ENCODE assay signal across 1 cellular context in the genomic region with DNA sequence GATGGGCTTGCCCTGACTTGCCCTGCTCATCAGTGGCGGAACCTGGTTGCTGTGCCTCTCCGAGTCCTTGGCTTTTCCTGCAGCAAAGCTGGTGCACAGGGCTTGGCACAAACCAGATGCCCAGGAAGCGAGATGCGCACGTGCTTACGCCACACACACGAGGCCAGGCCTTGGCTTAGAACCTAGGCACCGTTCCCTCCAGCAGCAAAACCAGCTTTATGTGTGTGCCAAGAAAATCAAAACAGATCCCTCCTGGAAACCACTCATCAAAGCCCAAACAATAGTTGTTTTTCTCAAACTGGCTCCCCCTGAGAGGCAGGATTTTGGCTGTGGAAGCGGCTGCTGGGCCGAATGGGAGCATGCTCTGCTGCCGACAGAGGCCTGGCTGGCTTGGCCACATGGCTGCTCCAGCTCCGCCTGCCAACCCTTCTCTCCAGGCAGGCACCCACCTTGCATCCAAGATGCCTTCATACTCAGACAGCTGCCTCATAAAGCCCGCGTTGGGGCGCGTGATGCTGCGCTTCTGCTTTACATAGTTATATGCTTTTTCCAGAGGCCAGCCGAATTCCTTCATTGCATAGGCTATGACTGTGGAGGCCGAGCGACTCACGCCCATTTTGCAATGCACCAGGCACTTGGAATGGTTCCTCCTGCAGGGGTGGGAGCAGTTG.
TF ChIP-seq lines count a peak whose summit lies in the region.

No MANE protein-coding gene starts in this region.

TF ChIP-seq in GM23338, 12 proteins besides CTCF, POLR2A, EP300 and RAD21:
- TF ChIP-seq, protein P1, sequence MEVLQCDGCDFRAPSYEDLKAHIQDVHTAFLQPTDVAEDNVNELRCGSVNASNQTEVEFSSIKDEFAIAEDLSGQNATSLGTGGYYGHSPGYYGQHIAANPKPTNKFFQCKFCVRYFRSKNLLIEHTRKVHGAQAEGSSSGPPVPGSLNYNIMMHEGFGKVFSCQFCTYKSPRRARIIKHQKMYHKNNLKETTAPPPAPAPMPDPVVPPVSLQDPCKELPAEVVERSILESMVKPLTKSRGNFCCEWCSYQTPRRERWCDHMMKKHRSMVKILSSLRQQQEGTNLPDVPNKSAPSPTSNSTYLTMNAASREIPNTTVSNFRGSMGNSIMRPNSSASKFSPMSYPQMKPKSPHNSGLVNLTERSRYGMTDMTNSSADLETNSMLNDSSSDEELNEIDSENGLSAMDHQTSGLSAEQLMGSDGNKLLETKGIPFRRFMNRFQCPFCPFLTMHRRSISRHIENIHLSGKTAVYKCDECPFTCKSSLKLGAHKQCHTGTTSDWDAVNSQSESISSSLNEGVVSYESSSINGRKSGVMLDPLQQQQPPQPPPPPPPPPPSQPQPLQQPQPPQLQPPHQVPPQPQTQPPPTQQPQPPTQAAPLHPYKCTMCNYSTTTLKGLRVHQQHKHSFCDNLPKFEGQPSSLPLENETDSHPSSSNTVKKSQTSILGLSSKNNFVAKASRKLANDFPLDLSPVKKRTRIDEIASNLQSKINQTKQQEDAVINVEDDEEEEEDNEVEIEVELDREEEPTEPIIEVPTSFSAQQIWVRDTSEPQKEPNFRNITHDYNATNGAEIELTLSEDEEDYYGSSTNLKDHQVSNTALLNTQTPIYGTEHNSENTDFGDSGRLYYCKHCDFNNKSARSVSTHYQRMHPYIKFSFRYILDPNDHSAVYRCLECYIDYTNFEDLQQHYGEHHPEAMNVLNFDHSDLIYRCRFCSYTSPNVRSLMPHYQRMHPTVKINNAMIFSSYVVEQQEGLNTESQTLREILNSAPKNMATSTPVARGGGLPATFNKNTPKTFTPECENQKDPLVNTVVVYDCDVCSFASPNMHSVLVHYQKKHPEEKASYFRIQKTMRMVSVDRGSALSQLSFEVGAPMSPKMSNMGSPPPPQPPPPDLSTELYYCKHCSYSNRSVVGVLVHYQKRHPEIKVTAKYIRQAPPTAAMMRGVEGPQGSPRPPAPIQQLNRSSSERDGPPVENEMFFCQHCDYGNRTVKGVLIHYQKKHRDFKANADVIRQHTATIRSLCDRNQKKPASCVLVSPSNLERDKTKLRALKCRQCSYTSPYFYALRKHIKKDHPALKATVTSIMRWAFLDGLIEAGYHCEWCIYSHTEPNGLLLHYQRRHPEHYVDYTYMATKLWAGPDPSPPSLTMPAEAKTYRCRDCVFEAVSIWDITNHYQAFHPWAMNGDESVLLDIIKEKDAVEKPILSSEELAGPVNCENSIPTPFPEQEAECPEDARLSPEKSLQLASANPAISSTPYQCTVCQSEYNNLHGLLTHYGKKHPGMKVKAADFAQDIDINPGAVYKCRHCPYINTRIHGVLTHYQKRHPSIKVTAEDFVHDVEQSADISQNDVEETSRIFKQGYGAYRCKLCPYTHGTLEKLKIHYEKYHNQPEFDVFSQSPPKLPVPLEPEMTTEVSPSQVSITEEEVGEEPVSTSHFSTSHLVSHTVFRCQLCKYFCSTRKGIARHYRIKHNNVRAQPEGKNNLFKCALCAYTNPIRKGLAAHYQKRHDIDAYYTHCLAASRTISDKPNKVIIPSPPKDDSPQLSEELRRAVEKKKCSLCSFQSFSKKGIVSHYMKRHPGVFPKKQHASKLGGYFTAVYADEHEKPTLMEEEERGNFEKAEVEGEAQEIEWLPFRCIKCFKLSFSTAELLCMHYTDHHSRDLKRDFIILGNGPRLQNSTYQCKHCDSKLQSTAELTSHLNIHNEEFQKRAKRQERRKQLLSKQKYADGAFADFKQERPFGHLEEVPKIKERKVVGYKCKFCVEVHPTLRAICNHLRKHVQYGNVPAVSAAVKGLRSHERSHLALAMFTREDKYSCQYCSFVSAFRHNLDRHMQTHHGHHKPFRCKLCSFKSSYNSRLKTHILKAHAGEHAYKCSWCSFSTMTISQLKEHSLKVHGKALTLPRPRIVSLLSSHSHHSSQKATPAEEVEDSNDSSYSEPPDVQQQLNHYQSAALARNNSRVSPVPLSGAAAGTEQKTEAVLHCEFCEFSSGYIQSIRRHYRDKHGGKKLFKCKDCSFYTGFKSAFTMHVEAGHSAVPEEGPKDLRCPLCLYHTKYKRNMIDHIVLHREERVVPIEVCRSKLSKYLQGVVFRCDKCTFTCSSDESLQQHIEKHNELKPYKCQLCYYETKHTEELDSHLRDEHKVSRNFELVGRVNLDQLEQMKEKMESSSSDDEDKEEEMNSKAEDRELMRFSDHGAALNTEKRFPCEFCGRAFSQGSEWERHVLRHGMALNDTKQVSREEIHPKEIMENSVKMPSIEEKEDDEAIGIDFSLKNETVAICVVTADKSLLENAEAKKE (CRISPR knock-in tag; IDR thresholded peaks at IDR 0.05) = no peak
- TF ChIP-seq, protein P2, sequence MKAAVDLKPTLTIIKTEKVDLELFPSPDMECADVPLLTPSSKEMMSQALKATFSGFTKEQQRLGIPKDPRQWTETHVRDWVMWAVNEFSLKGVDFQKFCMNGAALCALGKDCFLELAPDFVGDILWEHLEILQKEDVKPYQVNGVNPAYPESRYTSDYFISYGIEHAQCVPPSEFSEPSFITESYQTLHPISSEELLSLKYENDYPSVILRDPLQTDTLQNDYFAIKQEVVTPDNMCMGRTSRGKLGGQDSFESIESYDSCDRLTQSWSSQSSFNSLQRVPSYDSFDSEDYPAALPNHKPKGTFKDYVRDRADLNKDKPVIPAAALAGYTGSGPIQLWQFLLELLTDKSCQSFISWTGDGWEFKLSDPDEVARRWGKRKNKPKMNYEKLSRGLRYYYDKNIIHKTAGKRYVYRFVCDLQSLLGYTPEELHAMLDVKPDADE (IDR thresholded peaks at IDR 0.05) = no peak
- TF ChIP-seq ZNF331 (CRISPR knock-in tag; IDR thresholded peaks at IDR 0.05; ENCODE audit: low read depth) = no peak
- TF ChIP-seq, protein P3, sequence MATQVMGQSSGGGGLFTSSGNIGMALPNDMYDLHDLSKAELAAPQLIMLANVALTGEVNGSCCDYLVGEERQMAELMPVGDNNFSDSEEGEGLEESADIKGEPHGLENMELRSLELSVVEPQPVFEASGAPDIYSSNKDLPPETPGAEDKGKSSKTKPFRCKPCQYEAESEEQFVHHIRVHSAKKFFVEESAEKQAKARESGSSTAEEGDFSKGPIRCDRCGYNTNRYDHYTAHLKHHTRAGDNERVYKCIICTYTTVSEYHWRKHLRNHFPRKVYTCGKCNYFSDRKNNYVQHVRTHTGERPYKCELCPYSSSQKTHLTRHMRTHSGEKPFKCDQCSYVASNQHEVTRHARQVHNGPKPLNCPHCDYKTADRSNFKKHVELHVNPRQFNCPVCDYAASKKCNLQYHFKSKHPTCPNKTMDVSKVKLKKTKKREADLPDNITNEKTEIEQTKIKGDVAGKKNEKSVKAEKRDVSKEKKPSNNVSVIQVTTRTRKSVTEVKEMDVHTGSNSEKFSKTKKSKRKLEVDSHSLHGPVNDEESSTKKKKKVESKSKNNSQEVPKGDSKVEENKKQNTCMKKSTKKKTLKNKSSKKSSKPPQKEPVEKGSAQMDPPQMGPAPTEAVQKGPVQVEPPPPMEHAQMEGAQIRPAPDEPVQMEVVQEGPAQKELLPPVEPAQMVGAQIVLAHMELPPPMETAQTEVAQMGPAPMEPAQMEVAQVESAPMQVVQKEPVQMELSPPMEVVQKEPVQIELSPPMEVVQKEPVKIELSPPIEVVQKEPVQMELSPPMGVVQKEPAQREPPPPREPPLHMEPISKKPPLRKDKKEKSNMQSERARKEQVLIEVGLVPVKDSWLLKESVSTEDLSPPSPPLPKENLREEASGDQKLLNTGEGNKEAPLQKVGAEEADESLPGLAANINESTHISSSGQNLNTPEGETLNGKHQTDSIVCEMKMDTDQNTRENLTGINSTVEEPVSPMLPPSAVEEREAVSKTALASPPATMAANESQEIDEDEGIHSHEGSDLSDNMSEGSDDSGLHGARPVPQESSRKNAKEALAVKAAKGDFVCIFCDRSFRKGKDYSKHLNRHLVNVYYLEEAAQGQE (IDR thresholded peaks at IDR 0.05; ENCODE audit: unreplicated experiment) = no peak
- TF ChIP-seq CREB1 (CRISPR knock-in tag; IDR thresholded peaks at IDR 0.05; ENCODE audit: low read depth) = no peak
